8 cellular contexts compared by ENCODE assay signal in genomic region chr7:149027055-149027454, GRCh38. TPM values are rescaled to one million over a fixed set of nuclear protein-coding genes. Genes with fewer than 3 reads are reported as not detected.
A peak's percentile ranks its signal among the peaks of the same experiment; 100 is the strongest.
DNase-seq lines count a peak whose midpoint lies in the region; ATAC-seq, FAIRE-seq and TF ChIP-seq lines count a peak whose summit lies in the region.

No MANE protein-coding gene starts in this region.

- H3K4me1 Mint-ChIP-seq in effector memory CD8-positive, alpha-beta T cell (ENCODE audit: low read depth in 2 of 2) = peaks cover 50% of the 10 kb centered on the region in 2 donors

- H3K27me3 ChIP-seq in DND-41 (ENCODE audit: insufficient read depth, low read length, poor library complexity) (no peaks in the 10 kb centered on the region), pancreas (no peaks in the 10 kb centered on the region)

- H3K9ac ChIP-seq in DND-41 (ENCODE audit: low read depth, low read length) = peak overlapping the region; percentile 92

- peak overlapping the region; percentile 66 to 76 for H3K4me3 ChIP-seq in DND-41 (ENCODE audit: low read depth in 1 of 2, low read length in 2 of 2)
- peak overlapping the region; percentile 6 to 84 (median 62) for H3K4me3 ChIP-seq in pancreas

- H3K27me3 Mint-ChIP-seq in effector memory CD8-positive, alpha-beta T cell = no peaks in the 10 kb centered on the region

- DNase-seq in DND-41 = no peak
- DNase-seq in NAMALWA (ENCODE audit: low spot score) = peak; percentile 58
- DNase-seq in effector memory CD8-positive, alpha-beta T cell = no peak
- DNase-seq in pancreas = no peak
- no peak for DNase-seq in NCI-H510A (lab: John Stamatoyannopoulos, UW)
- no peak for DNase-seq in NOMO-1 treated with DMSO at 0.1 percent for 48 hours (lab: John Stamatoyannopoulos, UW; ENCODE audit: unreplicated experiment)
- no peak for DNase-seq in NCI-H2227 (lab: John Stamatoyannopoulos, UW; ENCODE audit: unreplicated experiment)

- intact Hi-C loops in pancreas (cut with DNase I) = no loop called here

- H2AFZ ChIP-seq in DND-41 (ENCODE audit: low read depth, low read length) = no peak overlapping the region

- no peak for FAIRE-seq in pancreas (lab: Jason Lieb, UNC)

- peaks cover 36% of the 10 kb centered on the region for H3K4me1 ChIP-seq in DND-41 (ENCODE audit: insufficient read depth, low read length)
- H3K4me1 ChIP-seq in pancreas = peaks cover 3 to 37% (median 4%) of the 10 kb centered on the region in 3 donors

- H3K9me3 ChIP-seq in DND-41 (ENCODE audit: insufficient read depth, low read length, severe bottlenecking) = no peaks in the 10 kb centered on the region
- no peaks in the 10 kb centered on the region for H3K9me3 ChIP-seq in pancreas

- H3K27ac ChIP-seq in DND-41 (ENCODE audit: low read length) (peak overlapping the region; percentile 80), pancreas (peak overlapping the region in 3 of 4 donors; percentile 85 to 91 (median 86))

- no peak for ATAC-seq in DND-41 (ENCODE audit: insufficient read depth, low read depth)
- ATAC-seq in effector memory CD8-positive, alpha-beta T cell (replicated peaks) = no peak
- ATAC-seq in pancreas = no peak
- ATAC-seq in GM18519 (IDR thresholded peaks at IDR 0.05; ENCODE audit: low FRiP score, unreplicated experiment) = no peak

- peaks cover 59% of the 10 kb centered on the region for H3K79me2 ChIP-seq in DND-41 (ENCODE audit: insufficient read depth, low read length)

- H3K36me3 ChIP-seq in DND-41 (ENCODE audit: insufficient read depth, low read length) (peaks cover 22% of the 10 kb centered on the region; the same call in 1 of the 2 replicates), pancreas (no peaks in the 10 kb centered on the region)

- peak overlapping the region; percentile 88 for H3K4me2 ChIP-seq in DND-41 (ENCODE audit: insufficient read depth, low read length)

- no peaks in the 10 kb centered on the region for H3K9me3 Mint-ChIP-seq in effector memory CD8-positive, alpha-beta T cell

- peak overlapping the region; percentile 84 to 91 for H3K4me3 Mint-ChIP-seq in effector memory CD8-positive, alpha-beta T cell

- peaks cover 21% of the 10 kb centered on the region for H3K36me3 Mint-ChIP-seq in effector memory CD8-positive, alpha-beta T cell (ENCODE audit: insufficient read depth)

- WGBS in pancreas, 2 donors = 13% methylated on average over 10 of the region's 10 CpGs

- H3K27ac Mint-ChIP-seq in effector memory CD8-positive, alpha-beta T cell = peak overlapping the region; percentile 94 to 95

- H4K20me1 ChIP-seq in DND-41 (ENCODE audit: insufficient read depth, low read length) = peaks cover 15% of the 10 kb centered on the region; the same call in 1 of the 2 replicates

- TF ChIP-seq CTCF in DND-41 (IDR thresholded peaks at IDR 0.05; ENCODE audit: borderline replicate concordance, extremely low read depth, low read length, poor library complexity, severe bottlenecking) (no peak), pancreas (IDR thresholded peaks at IDR 0.05) (no peak)

RNA-seq across cellular contexts. Expression of gene PDIA4, which starts 1.2 kb away (rescaled TPM):
- total RNA-seq in pancreas = 100 to 1,000 TPM in 2 of 6 donors, 10 to 100 TPM in 4; 54.2 to 185 (median 86.7) TPM
- 10 to 100 TPM; 35.6 to 52.1 TPM for polyA plus RNA-seq in pancreas
